ENCODE assay signal across 8 cellular contexts in the genomic region with DNA sequence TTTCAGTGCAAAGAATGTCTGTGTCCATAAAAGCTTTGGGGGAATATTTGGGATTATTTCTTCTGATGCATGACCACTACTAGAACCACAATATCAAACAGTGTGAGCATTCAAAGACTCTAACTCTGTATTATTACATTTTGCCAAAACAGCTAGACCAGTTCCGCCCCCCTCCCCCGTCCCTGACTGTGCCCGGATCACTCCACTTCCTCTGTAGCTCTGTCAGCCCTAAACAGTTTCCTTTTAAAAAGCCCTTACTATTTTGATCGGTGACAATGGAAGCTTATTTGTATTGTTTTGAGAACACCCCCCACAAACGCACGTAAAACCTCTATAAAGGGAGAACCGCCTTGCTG. TPM values are rescaled to one million over a fixed set of nuclear protein-coding genes. Genes with fewer than 3 reads are reported as not detected.
DNase-seq lines count a peak whose midpoint lies in the region; ATAC-seq, FAIRE-seq and TF ChIP-seq lines count a peak whose summit lies in the region.

No MANE protein-coding gene starts in this region.

- DNase-seq in CD1c-positive myeloid dendritic cell (ENCODE audit: extremely low spot score) (peak; percentile 71), NCI-H2029 (lab: John Stamatoyannopoulos, UW) (peak; percentile 20), astrocyte of the spinal cord (ENCODE audit: low read depth, low spot score) (no peak), kidney (no peak), substantia nigra (lab: John Stamatoyannopoulos, UW) (peak in 2 of 49 donors; percentile 24 to 46), posterior cingulate gyrus (no peak), GM19240 (ENCODE audit: insufficient read length, low spot score) (no peak)

- in situ Hi-C loops in astrocyte of the spinal cord (cut with HindIII; ENCODE audit: low sequenced_read_pairs) = no loop called here

- no peak for FAIRE-seq in kidney (lab: Jason Lieb, UNC)

- no peak for ATAC-seq in GM19455 (IDR thresholded peaks at IDR 0.05; ENCODE audit: unreplicated experiment)

- H3K4me1 ChIP-seq in kidney (ENCODE audit: control insufficient read depth in 1 of 2, insufficient read depth in 1 of 2, low read depth in 1 of 2, low read length in 2 of 2) = peaks cover 0 to 7% of the 10 kb centered on the region in 2 donors

- no peak for TF ChIP-seq CTCF in astrocyte of the spinal cord (IDR thresholded peaks at IDR 0.05; ENCODE audit: low read depth, low read length)
- no peak for TF ChIP-seq CTCF in kidney (IDR thresholded peaks at IDR 0.05; ENCODE audit: borderline replicate concordance, extremely low read depth, insufficient read depth)

- no peaks in the 10 kb centered on the region for H3K36me3 ChIP-seq in kidney (ENCODE audit: control insufficient read depth in 1 of 2, insufficient read depth in 2 of 2, low read length in 2 of 2)

- no peaks in the 10 kb centered on the region for H3K9me3 ChIP-seq in kidney (ENCODE audit: control insufficient read depth in 1 of 2, low read length in 2 of 2)

- H3K4me3 ChIP-seq in astrocyte of the spinal cord (ENCODE audit: low read depth, low read length) (peak overlapping the region; percentile 28), kidney (ENCODE audit: low read length in 2 of 2) (peak overlapping the region; percentile 19 to 55)

- H3K27ac ChIP-seq in kidney (ENCODE audit: low read depth in 2 of 2, low read length in 2 of 2) = no peak overlapping the region
- H3K27ac ChIP-seq in substantia nigra (ENCODE audit: low read depth, low read length, poor library complexity, severe bottlenecking) = peak overlapping the region; percentile 30

- intact Hi-C loops in kidney (cut with DNase I) = no loop called here
- intact Hi-C loops in posterior cingulate gyrus (cut with DNase I) = no loop called here

- peak overlapping the region in 1 of 2 donors; percentile 51 for H3K9ac ChIP-seq in kidney (ENCODE audit: low read length in 2 of 2)

RNA-seq across cellular contexts. Expression of gene EPHB3, which starts 36.6 kb away (rescaled TPM):
- 1.4 TPM for total RNA-seq in kidney
- polyA plus RNA-seq in kidney (ENCODE audit: insufficient read depth, low read depth, low replicate concordance) = 3.8 TPM

Comparison
In these comparisons a context has a peak if more than half of its experiments do, and no peak if none do; other contexts are left out.
1. DNase-seq: peak in CD1c-positive myeloid dendritic cell (single experiment) and NCI-H2029 (single experiment); none in astrocyte of the spinal cord (single experiment), kidney (single experiment), posterior cingulate gyrus (0 of 10) and GM19240 (single experiment).